ENCODE assay signal across 32 cellular contexts in genomic region chr2:10566021-10566420, GRCh38.
A peak's percentile ranks its signal among the peaks of the same experiment; 100 is the strongest.
DNase-seq lines count a peak whose midpoint lies in the region; ATAC-seq and TF ChIP-seq lines count a peak whose summit lies in the region.
"Had no signal": no experiment of that assay in that cellular context is flagged by ENCODE, and none has a peak within 500 bp of the region (broad histone marks: within the 10 kb centered on the region; RNA-seq: fewer than 3 reads in every experiment).

No MANE protein-coding gene starts in this region.

- no peak overlapping the region for H3K27ac Mint-ChIP-seq in activated T-cell treated with anti-CD3 and anti-CD28 coated beads, Interleukin-2, amount 50 U/mL, for 72 hours
- H3K27ac Mint-ChIP-seq: stimulated activated memory B cell treated with anti-CD40 and anti-IgM and Interleukin-4, amounts not matched to agents 10 μg/mL and 1 μg/mL and 100 μg/mL, for 72 hours had no signal

- H3K4me3 Mint-ChIP-seq in activated T-cell treated with anti-CD3 and anti-CD28 coated beads, Interleukin-2, amount 50 U/mL, for 72 hours: no peak overlapping the region
- H3K4me3 Mint-ChIP-seq: activated naive CD8-positive, alpha-beta T cell treated with anti-CD3 and anti-CD28 coated beads for 36 hours; CD4-positive, alpha-beta memory T cell; stimulated activated memory B cell treated with anti-CD40 and anti-IgM and Interleukin-4, amounts not matched to agents 10 μg/mL and 1 μg/mL and 100 μg/mL, for 72 hours had no signal

- no peaks in the 10 kb centered on the region for H3K27me3 ChIP-seq in SK-N-SH (ENCODE audit: insufficient read depth)
- H3K27me3 ChIP-seq: ascending aorta, MG63, upper lobe of left lung had no signal

- no peak overlapping the region for H3K9ac ChIP-seq in SK-N-SH

- no peaks in the 10 kb centered on the region for H4K20me1 ChIP-seq in SK-N-SH (ENCODE audit: insufficient read depth)

- no peak for TF ChIP-seq EP300 in SK-N-SH (IDR thresholded peaks at IDR 0.05; ENCODE audit: borderline replicate concordance in 1 of 2, low read depth in 1 of 2, low read length in 1 of 2)

- no peak overlapping the region for H3K4me2 ChIP-seq in SK-N-SH

- POLR2A ChIA-PET in SK-N-SH (lab: Yijun Ruan, JAX): no interaction called here

- H3K4me1 Mint-ChIP-seq in activated T-cell treated with anti-CD3 and anti-CD28 coated beads, Interleukin-2, amount 50 U/mL, for 72 hours (ENCODE audit: low read depth): no peaks in the 10 kb centered on the region
- H3K4me1 Mint-ChIP-seq: CD4-positive, alpha-beta memory T cell; naive B cell; stimulated activated memory B cell treated with anti-CD40 and anti-IgM and Interleukin-4, amounts not matched to agents 10 μg/mL and 1 μg/mL and 100 μg/mL, for 72 hours had no signal

- peaks cover 0 to 1% of the 10 kb centered on the region in 2 donors for H3K9me3 Mint-ChIP-seq in activated T-cell treated with anti-CD3 and anti-CD28 coated beads, Interleukin-2, amount 50 U/mL, for 72 hours
- H3K9me3 Mint-ChIP-seq: activated naive CD8-positive, alpha-beta T cell treated with anti-CD3 and anti-CD28 coated beads for 36 hours; CD4-positive, alpha-beta memory T cell; naive B cell had no signal

- H2AFZ ChIP-seq in SK-N-SH (ENCODE audit: low read depth): no peak overlapping the region

- TF ChIP-seq RAD21 in SK-N-SH (IDR thresholded peaks at IDR 0.05; ENCODE audit: low read length): no peak

- no peak overlapping the region for H3K4me3 ChIP-seq in SK-N-SH (ENCODE audit: low read depth in 2 of 2, low read length in 1 of 2)
- H3K4me3 ChIP-seq: ascending aorta, coronary artery, left ventricle myocardium inferior, MG63, upper lobe of left lung had no signal

- DNase-seq in SK-N-SH (no peak), amniotic epithelial cell (ENCODE audit: low read depth) (peak; percentile 14), myocyte (ENCODE audit: low read depth) (peak; percentile 87), NCI-H446 treated with DMSO at 0.1 percent for 48 hours (lab: John Stamatoyannopoulos, UW) (no peak), NCI-H82 (lab: John Stamatoyannopoulos, UW) (no peak)
- no peak for DNase-seq in activated T-cell treated with anti-CD3 and anti-CD28 coated beads, Interleukin-2, amount 50 U/mL, for 72 hours
- DNase-seq: activated CD4-positive, alpha-beta T cell treated with anti-CD3 and anti-CD28 coated beads for 48 hours; activated effector memory CD4-positive, alpha-beta T cell treated with anti-CD3 and anti-CD28 coated beads, Interleukin-2, amount 50 U/mL, for 16 hours; activated naive CD8-positive, alpha-beta T cell treated with anti-CD3 and anti-CD28 coated beads for 36 hours; CD4-positive, alpha-beta memory T cell; effector CD8-positive, alpha-beta T cell; islet precursor cell; KG1; left ventricle myocardium inferior; MG63; naive B cell; NCI-H1105 treated with DMSO at 0.1 percent for 48 hours; NCI-H187 treated with DMSO at 0.1 percent for 48 hours; NCI-H2171 treated with DMSO at 0.1 percent for 48 hours; NCI-H524 treated with DMSO at 0.1 percent for 48 hours; nucleus accumbens; OCI-M1; substantia nigra; upper lobe of left lung had no signal

- H3K36me3 ChIP-seq in SK-N-SH (replicated peaks in 1 of 2; ENCODE audit: control insufficient read depth in 1 of 2, insufficient read depth in 2 of 2, low read length in 1 of 2): peaks cover 25 to 34% of the 10 kb centered on the region in 2 experiments

- no peaks in the 10 kb centered on the region for H3K9me2 ChIP-seq in SK-N-SH

- H3K4me1 ChIP-seq in SK-N-SH (ENCODE audit: control insufficient read depth in 1 of 2, insufficient read depth in 2 of 2, low read depth in 1 of 2, low read length in 1 of 2): peaks cover 0 to 8% of the 10 kb centered on the region in 2 experiments; a peak in 2 of 4 replicates
- H3K4me1 ChIP-seq: ascending aorta had no signal

- H3K27ac ChIP-seq in SK-N-SH (ENCODE audit: low read depth in 2 of 2, low read length in 1 of 2): no peak overlapping the region
- H3K27ac ChIP-seq: 22Rv1, ascending aorta, coronary artery, epithelial cell of prostate, left ventricle myocardium inferior, upper lobe of left lung, VCaP had no signal

- H3F3A ChIP-seq in SK-N-SH (replicated peaks; ENCODE audit: insufficient read depth): no peaks in the 10 kb centered on the region

- H3K79me2 ChIP-seq in SK-N-SH (ENCODE audit: insufficient read depth): no peaks in the 10 kb centered on the region

- H3K36me3 Mint-ChIP-seq in activated T-cell treated with anti-CD3 and anti-CD28 coated beads, Interleukin-2, amount 50 U/mL, for 72 hours (ENCODE audit: insufficient read depth in 2 of 2): peaks cover 4 to 11% of the 10 kb centered on the region in 2 donors

- TF ChIP-seq CTCF in SK-N-SH (IDR thresholded peaks at IDR 0.05): no peak

- H3K27me3 Mint-ChIP-seq in activated T-cell treated with anti-CD3 and anti-CD28 coated beads, Interleukin-2, amount 50 U/mL, for 72 hours (ENCODE audit: low read depth): no peaks in the 10 kb centered on the region
- H3K27me3 Mint-ChIP-seq: activated naive CD8-positive, alpha-beta T cell treated with anti-CD3 and anti-CD28 coated beads for 36 hours; CD4-positive, alpha-beta memory T cell; naive B cell; stimulated activated memory B cell treated with anti-CD40 and anti-IgM and Interleukin-4, amounts not matched to agents 10 μg/mL and 1 μg/mL and 100 μg/mL, for 72 hours had no signal

- WGBS in SK-N-SH (ENCODE audit: low lambda C conversion rate): 93% methylated on average over 7 of the region's 7 CpGs

- ATAC-seq in SK-N-SH treated with all-trans-retinoic acid at 6 μM for 48 hours (no peak; the same call in 2 of the 3 replicates), GM21515 (IDR thresholded peaks at IDR 0.05; ENCODE audit: unreplicated experiment) (no peak)
- ATAC-seq in activated T-cell treated with anti-CD3 and anti-CD28 coated beads, Interleukin-2, amount 50 U/mL, for 72 hours (replicated peaks in 1 of 2): no peak
- ATAC-seq: stimulated activated memory B cell treated with anti-CD40 and anti-IgM and Interleukin-4, amounts not matched to agents 10 μg/mL and 1 μg/mL and 100 μg/mL, for 72 hours had no signal

- no peaks in the 10 kb centered on the region for H3K9me3 ChIP-seq in SK-N-SH
- H3K9me3 ChIP-seq: ascending aorta, MG63, upper lobe of left lung had no signal

- CTCF ChIA-PET in SK-N-SH (lab: Yijun Ruan, JAX): interaction anchor here (1.1 to 1.4 kb wide), 2 partner anchors 73 to 493 kb away, joined by 3 read pairs; no protein-coding TSS in a partner anchor

TF ChIP-seq in SK-N-SH, 30 proteins besides CTCF, POLR2A, EP300 and RAD21:
- TF ChIP-seq PBX3 (IDR thresholded peaks at IDR 0.05): 0 out of 2 replicates have a peak, but pooled peaks have one; percentile 11
- TF ChIP-seq, protein P1, sequence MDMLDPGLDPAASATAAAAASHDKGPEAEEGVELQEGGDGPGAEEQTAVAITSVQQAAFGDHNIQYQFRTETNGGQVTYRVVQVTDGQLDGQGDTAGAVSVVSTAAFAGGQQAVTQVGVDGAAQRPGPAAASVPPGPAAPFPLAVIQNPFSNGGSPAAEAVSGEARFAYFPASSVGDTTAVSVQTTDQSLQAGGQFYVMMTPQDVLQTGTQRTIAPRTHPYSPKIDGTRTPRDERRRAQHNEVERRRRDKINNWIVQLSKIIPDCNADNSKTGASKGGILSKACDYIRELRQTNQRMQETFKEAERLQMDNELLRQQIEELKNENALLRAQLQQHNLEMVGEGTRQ (IDR thresholded peaks at IDR 0.05; ENCODE audit: borderline replicate concordance, low read depth, low read length): no peak
- TF ChIP-seq GABPA (IDR thresholded peaks at IDR 0.05; ENCODE audit: low read depth): no peak
- no peak for TF ChIP-seq TCF12 (IDR thresholded peaks at IDR 0.05)
- no peak for TF ChIP-seq POLR2AphosphoS5 (IDR thresholded peaks at IDR 0.05; ENCODE audit: low read depth, low read length)
TF ChIP-seq in SK-N-SH: peak in this region for 1.

TF ChIP-seq in SK-N-SH treated with all-trans-retinoic acid at 6 μM for 48 hours, 23 proteins besides CTCF, POLR2A, EP300 and RAD21 (continues in another document):
- TF ChIP-seq ARNTL (CRISPR knock-in tag; IDR thresholded peaks at IDR 0.05; ENCODE audit: borderline replicate concordance, low read depth) (no peak), CREB5 (CRISPR knock-in tag; IDR thresholded peaks at IDR 0.05; ENCODE audit: low read depth) (no peak)
- TF ChIP-seq, protein P2, sequence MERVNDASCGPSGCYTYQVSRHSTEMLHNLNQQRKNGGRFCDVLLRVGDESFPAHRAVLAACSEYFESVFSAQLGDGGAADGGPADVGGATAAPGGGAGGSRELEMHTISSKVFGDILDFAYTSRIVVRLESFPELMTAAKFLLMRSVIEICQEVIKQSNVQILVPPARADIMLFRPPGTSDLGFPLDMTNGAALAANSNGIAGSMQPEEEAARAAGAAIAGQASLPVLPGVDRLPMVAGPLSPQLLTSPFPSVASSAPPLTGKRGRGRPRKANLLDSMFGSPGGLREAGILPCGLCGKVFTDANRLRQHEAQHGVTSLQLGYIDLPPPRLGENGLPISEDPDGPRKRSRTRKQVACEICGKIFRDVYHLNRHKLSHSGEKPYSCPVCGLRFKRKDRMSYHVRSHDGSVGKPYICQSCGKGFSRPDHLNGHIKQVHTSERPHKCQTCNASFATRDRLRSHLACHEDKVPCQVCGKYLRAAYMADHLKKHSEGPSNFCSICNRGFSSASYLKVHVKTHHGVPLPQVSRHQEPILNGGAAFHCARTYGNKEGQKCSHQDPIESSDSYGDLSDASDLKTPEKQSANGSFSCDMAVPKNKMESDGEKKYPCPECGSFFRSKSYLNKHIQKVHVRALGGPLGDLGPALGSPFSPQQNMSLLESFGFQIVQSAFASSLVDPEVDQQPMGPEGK (CRISPR knock-in tag; IDR thresholded peaks at IDR 0.05; ENCODE audit: borderline replicate concordance): no peak

Comparison
In these comparisons a context has a peak if more than half of its experiments do, and no peak if none do; other contexts are left out.
1. DNase-seq: peak in amniotic epithelial cell (single experiment) and myocyte (single experiment); none in SK-N-SH (single experiment), NCI-H446 treated with DMSO at 0.1 percent for 48 hours (single experiment), NCI-H82 (single experiment) and activated T-cell treated with anti-CD3 and anti-CD28 coated beads, Interleukin-2, amount 50 U/mL, for 72 hours (0 of 2).